ENCODE assay signal across 8 cellular contexts in genomic region chr1:67687198-67687545, GRCh38. TPM values are rescaled to one million over a fixed set of nuclear protein-coding genes. Genes with fewer than 3 reads are reported as not detected.
A peak's percentile ranks its signal among the peaks of the same experiment; 100 is the strongest.
DNase-seq lines count a peak whose midpoint lies in the region; ATAC-seq and TF ChIP-seq lines count a peak whose summit lies in the region.

No MANE protein-coding gene starts in this region.

- H3K4me3 Mint-ChIP-seq in effector memory CD8-positive, alpha-beta T cell, result peak overlapping the region; percentile 90 to 100
- H3K4me3 Mint-ChIP-seq in osteocyte (ENCODE audit: unreplicated experiment), result peak overlapping the region; percentile 93

- peaks cover 26% of the 10 kb centered on the region for H3K36me3 Mint-ChIP-seq in effector memory CD8-positive, alpha-beta T cell (ENCODE audit: insufficient read depth)
- peaks cover 23% of the 10 kb centered on the region for H3K36me3 Mint-ChIP-seq in osteocyte (ENCODE audit: unreplicated experiment)

- DNase-seq in NCI-H526 (lab: John Stamatoyannopoulos, UW), result peak; percentile 90 to 91
- DNase-seq in effector memory CD8-positive, alpha-beta T cell, result no peak
- DNase-seq in osteocyte (ENCODE audit: extremely low spot score, unreplicated experiment), result no peak
- no peak for DNase-seq in HuH-7 (ENCODE audit: low spot score)
- no peak for DNase-seq in amniotic stem cell (lab: John Stamatoyannopoulos, UW)

- H3K4me1 Mint-ChIP-seq in effector memory CD8-positive, alpha-beta T cell (ENCODE audit: low read depth in 2 of 2), result peaks cover 18 to 19% of the 10 kb centered on the region in 2 donors
- peaks cover 45% of the 10 kb centered on the region for H3K4me1 Mint-ChIP-seq in osteocyte (ENCODE audit: unreplicated experiment)

- no peak for ATAC-seq in effector memory CD8-positive, alpha-beta T cell (replicated peaks)
- ATAC-seq in HG03520 (IDR thresholded peaks at IDR 0.05; ENCODE audit: unreplicated experiment) (no peak), GM18505 (IDR thresholded peaks at IDR 0.05; ENCODE audit: unreplicated experiment) (no peak)

- H3K27me3 Mint-ChIP-seq in effector memory CD8-positive, alpha-beta T cell, result no peaks in the 10 kb centered on the region
- no peaks in the 10 kb centered on the region for H3K27me3 Mint-ChIP-seq in osteocyte (ENCODE audit: unreplicated experiment)

- TF ChIP-seq CTCF in osteocyte (IDR thresholded peaks at IDR 0.05), result no peak

- H3K27ac Mint-ChIP-seq in effector memory CD8-positive, alpha-beta T cell, result peak overlapping the region; percentile 84 to 95
- peak overlapping the region; percentile 93 for H3K27ac Mint-ChIP-seq in osteocyte (ENCODE audit: unreplicated experiment)

- TF ChIP-seq POLR2A in GM18505 (IDR thresholded peaks at IDR 0.05; ENCODE audit: borderline replicate concordance, extremely low read depth, insufficient read depth, insufficient read length), result no peak

- H3K4me3 ChIP-seq in GM08714 (ENCODE audit: low read length), result peak overlapping the region; percentile 89

- H3K9me3 Mint-ChIP-seq in effector memory CD8-positive, alpha-beta T cell, result no peaks in the 10 kb centered on the region
- no peaks in the 10 kb centered on the region for H3K9me3 Mint-ChIP-seq in osteocyte (ENCODE audit: unreplicated experiment)

RNA-seq across cellular contexts. Expression of gene GADD45A, which starts 2.2 kb away (rescaled TPM):
- 43.3 and 45.3 TPM in 2 replicates for total RNA-seq in osteocyte

Comparison
In these comparisons a context has a peak if more than half of its experiments do, and no peak if none do; other contexts are left out.
1. DNase-seq: peak in NCI-H526 (2 of 2); none in effector memory CD8-positive, alpha-beta T cell (0 of 3), osteocyte (single experiment), HuH-7 (single experiment) and amniotic stem cell (single experiment).